27 cellular contexts compared by ENCODE assay signal in genomic region chr6:155440758-155441157, GRCh38. TPM values are rescaled to one million over a fixed set of nuclear protein-coding genes. Genes with fewer than 3 reads are reported as not detected.
"Had no signal": no experiment of that assay in that cellular context is flagged by ENCODE, and none has a peak within 500 bp of the region (broad histone marks: within the 10 kb centered on the region; RNA-seq: fewer than 3 reads in every experiment).

No MANE protein-coding gene starts in this region.

- H3K9me3 ChIP-seq: esophagus squamous epithelium, gastrocnemius medialis, heart left ventricle, pancreas, thyroid gland, upper lobe of right lung had no signal

- H3K27ac Mint-ChIP-seq: activated CD4-positive, alpha-beta memory T cell treated with anti-CD3 and anti-CD28 coated beads, Interleukin-2, amount 10 ng/mL, durations not matched to agents 7 days and 5 days; activated naive CD4-positive, alpha-beta T cell treated with anti-CD3 and anti-CD28 coated beads, Interleukin-2, amount 10 ng/mL, durations not matched to agents 7 days and 5 days; activated T-cell treated with anti-CD3 and anti-CD28 coated beads, Interleukin-2, amount 50 U/mL, for 72 hours; endodermal cell; nephron; stimulated activated naive CD8-positive, alpha-beta T cell treated with anti-CD3 and anti-CD28 coated beads, Interleukin-15, Interleukin-2, amounts not matched to agents 100 ng/mL and 50 ng/mL, for 24 hours had no signal

- H3K9me3 Mint-ChIP-seq: activated CD4-positive, alpha-beta memory T cell treated with anti-CD3 and anti-CD28 coated beads, Interleukin-2, amount 10 ng/mL, durations not matched to agents 7 days and 5 days; activated naive CD4-positive, alpha-beta T cell treated with anti-CD3 and anti-CD28 coated beads, Interleukin-2, amount 10 ng/mL, durations not matched to agents 7 days and 5 days; activated T-cell treated with anti-CD3 and anti-CD28 coated beads, Interleukin-2, amount 50 U/mL, for 72 hours; endodermal cell; nephron; stimulated activated naive CD8-positive, alpha-beta T cell treated with anti-CD3 and anti-CD28 coated beads, Interleukin-15, Interleukin-2, amounts not matched to agents 100 ng/mL and 50 ng/mL, for 24 hours had no signal

- H3K36me3 Mint-ChIP-seq: activated naive CD4-positive, alpha-beta T cell treated with anti-CD3 and anti-CD28 coated beads, Interleukin-2, amount 10 ng/mL, durations not matched to agents 7 days and 5 days had no signal

- H3K4me3 Mint-ChIP-seq: activated CD4-positive, alpha-beta memory T cell treated with anti-CD3 and anti-CD28 coated beads, Interleukin-2, amount 10 ng/mL, durations not matched to agents 7 days and 5 days; activated naive CD4-positive, alpha-beta T cell treated with anti-CD3 and anti-CD28 coated beads, Interleukin-2, amount 10 ng/mL, durations not matched to agents 7 days and 5 days; activated T-cell treated with anti-CD3 and anti-CD28 coated beads, Interleukin-2, amount 50 U/mL, for 72 hours; endodermal cell; nephron; stimulated activated naive CD8-positive, alpha-beta T cell treated with anti-CD3 and anti-CD28 coated beads, Interleukin-15, Interleukin-2, amounts not matched to agents 100 ng/mL and 50 ng/mL, for 24 hours had no signal

- H3K27me3 ChIP-seq: esophagus squamous epithelium, gastrocnemius medialis, heart left ventricle, pancreas, thyroid gland, upper lobe of right lung had no signal

- FAIRE-seq: pancreas had no signal

- DNase-seq: activated CD4-positive, alpha-beta memory T cell treated with anti-CD3 and anti-CD28 coated beads, Interleukin-2, amount 10 ng/mL, durations not matched to agents 7 days and 5 days; activated CD4-positive, alpha-beta T cell treated with anti-CD3 and anti-CD28 coated beads for 4 hours; activated CD4-positive, CD25-positive, alpha-beta regulatory T cell; activated effector memory CD4-positive, alpha-beta T cell treated with Interleukin-2 at 50 U/mL for 16 hours; activated naive CD4-positive, alpha-beta T cell treated with anti-CD3 and anti-CD28 coated beads, Interleukin-2, amount 10 ng/mL, durations not matched to agents 7 days and 5 days; activated T-cell treated with anti-CD3 and anti-CD28 coated beads, Interleukin-2, amount 50 U/mL, for 72 hours; amygdala; cortex of kidney; endodermal cell; esophagus squamous epithelium; gastrocnemius medialis; heart left ventricle; islet precursor cell; left cardiac atrium; pancreas; right cardiac atrium; stimulated activated CD4-positive, alpha-beta T cell treated with anti-CD3 and anti-CD28 coated beads, Interleukin-1b, Interleukin-23, amount 100 ng/mL, for 48 hours; substantia nigra; T1000; thyroid gland; upper lobe of right lung had no signal

- H3K27me3 Mint-ChIP-seq: activated CD4-positive, alpha-beta memory T cell treated with anti-CD3 and anti-CD28 coated beads, Interleukin-2, amount 10 ng/mL, durations not matched to agents 7 days and 5 days; activated naive CD4-positive, alpha-beta T cell treated with anti-CD3 and anti-CD28 coated beads, Interleukin-2, amount 10 ng/mL, durations not matched to agents 7 days and 5 days had no signal

- H3K36me3 ChIP-seq: esophagus squamous epithelium, gastrocnemius medialis, heart left ventricle, pancreas, thyroid gland, upper lobe of right lung had no signal

- ATAC-seq: activated T-cell treated with anti-CD3 and anti-CD28 coated beads, Interleukin-2, amount 50 U/mL, for 72 hours; gastrocnemius medialis; heart left ventricle; left cardiac atrium; pancreas; right cardiac atrium; upper lobe of right lung had no signal

- H3K4me1 ChIP-seq: pancreas, thyroid gland had no signal

- H3K4me3 ChIP-seq: esophagus squamous epithelium, gastrocnemius medialis, heart left ventricle, pancreas, skin epidermis, thyroid gland, upper lobe of right lung had no signal

- H3K27ac ChIP-seq: esophagus squamous epithelium, gastrocnemius medialis, heart left ventricle, pancreas, skin epidermis, thyroid gland, upper lobe of right lung had no signal

RNA-seq across cellular contexts. Expression of gene NOX3, which starts 14.9 kb away (rescaled TPM):
- total RNA-seq: activated CD4-positive, alpha-beta memory T cell treated with anti-CD3 and anti-CD28 coated beads, Interleukin-2, amount 10 ng/mL, durations not matched to agents 7 days and 5 days; activated T-cell treated with anti-CD3 and anti-CD28 coated beads, Interleukin-2, amount 50 U/mL, for 72 hours; cerebellum; endodermal cell; esophagus squamous epithelium; gastrocnemius medialis; heart left ventricle; left cardiac atrium; liver; pancreas; pulmonary artery endothelial cell; right cardiac atrium; thyroid gland; upper lobe of right lung had no signal
- polyA plus RNA-seq: heart left ventricle, liver, pancreas, right cardiac atrium had no signal
